Comparison of ENCODE assay signal across 31 cellular contexts in genomic region chr7:94787285-94787684, GRCh38.
"Had no signal": no experiment of that assay in that cellular context is flagged by ENCODE, and none has a peak within 500 bp of the region (broad histone marks: within the 10 kb centered on the region; RNA-seq: fewer than 3 reads in every experiment).

No MANE protein-coding gene starts in this region.

- DNase-seq: activated CD4-positive, alpha-beta memory T cell treated with anti-CD3 and anti-CD28 coated beads, Interleukin-2, amount 10 ng/mL, durations not matched to agents 7 days and 5 days; activated CD4-positive, alpha-beta T cell treated with anti-CD3 and anti-CD28 coated beads for 1 hour; activated CD4-positive, alpha-beta T cell treated with anti-CD3 and anti-CD28 coated beads for 36 hours; activated CD4-positive, alpha-beta T cell treated with anti-CD3 and anti-CD28 coated beads for 48 hours; activated CD4-positive, alpha-beta T cell treated with anti-CD3 and anti-CD28 coated beads, Interleukin-2, amount 10 ng/mL, durations not matched to agents 7 days and 5 days; activated CD4-positive, alpha-beta T cell treated with anti-CD3 and anti-CD28 coated beads, Interleukin-2, amount 50 U/mL, for 48 hours; activated CD4-positive, CD25-positive, alpha-beta regulatory T cell; activated CD8-positive, alpha-beta memory T cell treated with anti-CD3 and anti-CD28 coated beads for 24 hours; activated CD8-positive, alpha-beta memory T cell treated with anti-CD3 and anti-CD28 coated beads, Interleukin-2, amount 10 ng/mL, durations not matched to agents 7 days and 5 days; activated CD8-positive, alpha-beta memory T cell treated with anti-CD3 and anti-CD28 coated beads, Interleukin-2, amount 50 U/mL, for 48 hours; activated CD8-positive, alpha-beta T cell treated with anti-CD3 and anti-CD28 coated beads, Interleukin-2, amount 10 ng/mL, durations not matched to agents 7 days and 5 days; activated effector memory CD4-positive, alpha-beta T cell treated with Interleukin-2 at 50 U/mL for 16 hours; activated gamma-delta T cell; activated naive CD4-positive, alpha-beta T cell treated with anti-CD3 and anti-CD28 coated beads, Interleukin-2, amount 10 ng/mL, durations not matched to agents 7 days and 5 days; activated naive CD4-positive, alpha-beta T cell treated with Interleukin-2 at 50 U/mL for 16 hours; activated naive CD8-positive, alpha-beta T cell treated with anti-CD3 and anti-CD28 coated beads, Interleukin-2, amount 10 ng/mL, durations not matched to agents 7 days and 5 days; activated naive CD8-positive, alpha-beta T cell treated with anti-CD3 and anti-CD28 coated beads, Interleukin-2, amount 50 U/mL, for 24 hours; activated T-cell treated with anti-CD3 and anti-CD28 coated beads, Interleukin-2, amount 50 U/mL, for 24 hours; activated T-cell treated with anti-CD3 and anti-CD28 coated beads, Interleukin-2, amount 50 U/mL, for 48 hours; amygdala; anterior cingulate cortex; caudate nucleus; cerebellar nuclear complex; T-helper 17 cell; WERI-Rb-1 had no signal

- H3K9me3 ChIP-seq: ascending aorta had no signal

- ATAC-seq: activated CD4-positive, alpha-beta T cell treated with anti-CD3 and anti-CD28 coated beads for 36 hours; activated CD4-positive, CD25-positive, alpha-beta regulatory T cell treated with anti-CD3 and anti-CD28 coated beads, Interleukin-2, amount 50 U/mL, for 24 hours; activated CD8-positive, alpha-beta memory T cell treated with anti-CD3 and anti-CD28 coated beads, Interleukin-2, amount 10 ng/mL, durations not matched to agents 7 days and 5 days; activated CD8-positive, alpha-beta T cell treated with anti-CD3 and anti-CD28 coated beads, Interleukin-2, amount 10 ng/mL, durations not matched to agents 7 days and 5 days; activated naive CD8-positive, alpha-beta T cell treated with anti-CD3 and anti-CD28 coated beads, Interleukin-2, amount 50 U/mL, for 24 hours; T-helper 17 cell; WTC11 had no signal

- FAIRE-seq: bronchial epithelial cell, TTC549 had no signal

- H3K36me3 ChIP-seq: ascending aorta, cardiac muscle cell, WERI-Rb-1 had no signal

- H3K4me1 ChIP-seq: ascending aorta had no signal

- H3K27ac ChIP-seq: ascending aorta, cardiac muscle cell, WERI-Rb-1 had no signal

- H3K27me3 ChIP-seq: ascending aorta, cardiac muscle cell had no signal

- H3K4me3 ChIP-seq: ascending aorta, cardiac muscle cell had no signal
